In the genomic region with DNA sequence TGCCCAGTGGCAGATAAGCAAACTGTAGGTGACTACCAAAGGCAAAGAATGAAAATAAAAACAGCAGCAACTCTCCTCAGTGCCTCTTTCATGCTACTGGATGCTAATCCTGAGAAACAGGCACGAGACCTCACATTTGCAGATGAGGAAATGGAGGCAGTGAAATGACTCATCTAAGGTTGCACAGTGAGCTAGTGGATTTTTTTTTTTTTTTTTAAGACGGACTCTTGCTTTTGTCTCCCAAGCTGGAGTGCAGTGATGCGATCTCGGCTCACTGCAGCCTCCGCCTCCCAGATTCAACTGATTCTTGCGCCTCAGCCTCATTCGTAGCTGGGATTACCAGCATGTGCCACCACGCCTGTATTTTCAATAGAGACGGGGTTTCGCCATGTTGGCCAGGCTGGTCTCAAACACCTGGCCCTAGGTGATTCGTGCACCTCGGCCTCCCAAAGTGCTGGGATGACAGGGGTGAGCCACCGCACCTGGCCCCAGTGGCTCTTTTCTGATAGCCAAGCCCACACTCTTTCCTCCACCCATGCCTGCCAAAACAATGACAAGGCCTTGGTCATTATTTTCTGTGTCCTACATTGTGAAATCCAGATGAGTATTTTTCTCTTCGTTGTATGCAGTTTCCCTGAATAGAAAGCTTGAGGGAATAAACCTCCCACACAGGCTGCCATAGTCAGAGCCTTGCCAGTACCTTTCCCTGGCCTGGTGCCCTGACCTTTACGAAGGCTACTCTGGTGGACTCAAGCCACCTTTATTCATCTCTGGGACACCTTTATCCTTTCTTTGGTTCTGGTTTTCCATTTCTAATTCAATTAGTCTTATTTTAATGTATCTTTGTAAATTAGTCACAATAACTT, we compare ENCODE assay signal across 10 cellular contexts. TPM values are rescaled to one million over a fixed set of nuclear protein-coding genes. Genes with fewer than 3 reads are reported as not detected.
DNase-seq lines count a peak whose midpoint lies in the region; ATAC-seq and TF ChIP-seq lines count a peak whose summit lies in the region.
"Had no signal": no experiment of that assay in that cellular context is flagged by ENCODE, and none has a peak within 500 bp of the region (broad histone marks: within the 10 kb centered on the region; RNA-seq: fewer than 3 reads in every experiment).

No MANE protein-coding gene starts in this region.

- H3K4me3 ChIP-seq in prostate gland: no peak overlapping the region
- H3K4me3 ChIP-seq: BLaER1 treated with 17β-estradiol and CSF1 and Interleukin-3, amounts not matched to agents 10 nM and 100 nM had no signal

- no peaks in the 10 kb centered on the region for H3K27me3 ChIP-seq in prostate gland (replicated peaks; ENCODE audit: insufficient read depth)
- H3K27me3 ChIP-seq: BLaER1 treated with 17β-estradiol and CSF1 and Interleukin-3, amounts not matched to agents 10 nM and 100 nM had no signal

- CTCF ChIA-PET in activated naive CD4-positive, alpha-beta T cell treated with anti-CD3 and anti-CD28 coated beads, Interleukin-2, amount 10 ng/mL, durations not matched to agents 7 days and 5 days (lab: Charles Lee): no interaction called here

- H3K36me3 Mint-ChIP-seq in activated naive CD4-positive, alpha-beta T cell treated with anti-CD3 and anti-CD28 coated beads, Interleukin-2, amount 10 ng/mL, durations not matched to agents 7 days and 5 days: peaks cover 73% of the 10 kb centered on the region

- H3K9me3 Mint-ChIP-seq in activated naive CD4-positive, alpha-beta T cell treated with anti-CD3 and anti-CD28 coated beads, Interleukin-2, amount 10 ng/mL, durations not matched to agents 7 days and 5 days: peaks cover 1% of the 10 kb centered on the region

- DNase-seq in activated naive CD4-positive, alpha-beta T cell treated with anti-CD3 and anti-CD28 coated beads, Interleukin-2, amount 10 ng/mL, durations not matched to agents 7 days and 5 days: no peak
- no peak for DNase-seq in activated naive CD4-positive, alpha-beta T cell (lab: John Stamatoyannopoulos, UW)
- DNase-seq in RPMI7951 (ENCODE audit: low read depth) (peak; percentile 30), NCI-H187 (lab: John Stamatoyannopoulos, UW) (no peak), prostate gland (ENCODE audit: low spot score) (no peak), DMS 273 treated with DMSO at 0.1 percent for 48 hours (lab: John Stamatoyannopoulos, UW) (no peak)
- peak; percentile 9 for DNase-seq in stimulated activated naive CD8-positive, alpha-beta T cell treated with anti-CD3 and anti-CD28 coated beads, Interleukin-15, Interleukin-2, amounts not matched to agents 100 U/mL and 50 U/mL, for 24 hours
- DNase-seq: NCI-H146 had no signal

- no peaks in the 10 kb centered on the region for H3K9me3 ChIP-seq in prostate gland

- TF ChIP-seq CTCF in prostate gland (IDR thresholded peaks at IDR 0.05): no peak

- intact Hi-C loops in prostate gland (cut with DNase I): no loop called here

- peak overlapping the region; percentile 82 for H3K27ac Mint-ChIP-seq in activated naive CD4-positive, alpha-beta T cell treated with anti-CD3 and anti-CD28 coated beads, Interleukin-2, amount 10 ng/mL, durations not matched to agents 7 days and 5 days

- no peaks in the 10 kb centered on the region for H3K36me3 ChIP-seq in prostate gland

- no peak for TF ChIP-seq POLR2A in prostate gland (IDR thresholded peaks at IDR 0.05)

- H3K4me1 Mint-ChIP-seq in activated naive CD4-positive, alpha-beta T cell treated with anti-CD3 and anti-CD28 coated beads, Interleukin-2, amount 10 ng/mL, durations not matched to agents 7 days and 5 days: peaks cover 67% of the 10 kb centered on the region

- H3K4me1 ChIP-seq in prostate gland (replicated peaks): no peaks in the 10 kb centered on the region

- H3K27ac ChIP-seq in prostate gland: no peak overlapping the region

- 93% methylated on average over 15 of the region's 15 CpGs for WGBS in prostate gland

- H3K4me3 Mint-ChIP-seq in activated naive CD4-positive, alpha-beta T cell treated with anti-CD3 and anti-CD28 coated beads, Interleukin-2, amount 10 ng/mL, durations not matched to agents 7 days and 5 days: no peak overlapping the region

- H3K27me3 Mint-ChIP-seq in activated naive CD4-positive, alpha-beta T cell treated with anti-CD3 and anti-CD28 coated beads, Interleukin-2, amount 10 ng/mL, durations not matched to agents 7 days and 5 days: no peaks in the 10 kb centered on the region

- peak; percentile 50 for ATAC-seq in HG02763 (IDR thresholded peaks at IDR 0.05; ENCODE audit: unreplicated experiment)
- ATAC-seq in stimulated activated naive CD8-positive, alpha-beta T cell treated with anti-CD3 and anti-CD28 coated beads, Interleukin-15, Interleukin-2, amounts not matched to agents 100 U/mL and 50 U/mL, for 24 hours: peak; percentile 50

RNA-seq across cellular contexts. Expression of gene DOCK2, which starts 19.3 kb away (rescaled TPM):
- 12.5 and 13.0 TPM in 2 replicates for total RNA-seq in RPMI7951 (2014; rRNA removed; shearing (Covaris generic))
- total RNA-seq in prostate gland: 1 to 10 TPM; 2.5 to 6.2 TPM

Comparison
In these comparisons a context has a peak if more than half of its experiments do, and no peak if none do; other contexts are left out.
1. DNase-seq: peak in RPMI7951 (single experiment) and stimulated activated naive CD8-positive, alpha-beta T cell treated with anti-CD3 and anti-CD28 coated beads, Interleukin-15, Interleukin-2, amounts not matched to agents 100 U/mL and 50 U/mL, for 24 hours (single experiment); none in activated naive CD4-positive, alpha-beta T cell treated with anti-CD3 and anti-CD28 coated beads, Interleukin-2, amount 10 ng/mL, durations not matched to agents 7 days and 5 days (single experiment), activated naive CD4-positive, alpha-beta T cell (0 of 4), NCI-H187 (0 of 2), prostate gland (single experiment) and DMS 273 treated with DMSO at 0.1 percent for 48 hours (single experiment).